Comparison of ENCODE assay signal across 17 cellular contexts in the genomic region with DNA sequence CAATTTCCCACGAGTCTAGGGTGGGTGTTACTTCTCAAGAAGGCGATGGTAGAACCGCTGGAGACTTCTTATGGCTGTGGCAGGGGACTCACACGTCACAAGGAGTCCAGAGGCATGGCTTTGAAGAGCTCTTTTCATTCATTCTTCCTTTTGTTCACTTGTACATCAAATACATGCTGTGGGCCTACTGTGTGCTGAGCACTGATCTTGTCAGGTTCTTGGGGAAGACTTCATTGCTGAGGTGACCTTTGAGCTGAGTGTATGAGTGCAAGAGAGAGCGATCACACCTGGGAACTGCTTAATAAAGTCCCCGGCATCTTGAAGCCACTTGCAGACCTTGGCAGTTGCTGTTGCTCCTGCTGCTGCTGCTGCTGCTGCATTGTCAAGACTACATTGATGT.
A peak's percentile ranks its signal among the peaks of the same experiment; 100 is the strongest.
DNase-seq lines count a peak whose midpoint lies in the region; ATAC-seq and TF ChIP-seq lines count a peak whose summit lies in the region.
"Had no signal": no experiment of that assay in that cellular context is flagged by ENCODE, and none has a peak within 500 bp of the region (broad histone marks: within the 10 kb centered on the region; RNA-seq: fewer than 3 reads in every experiment).

No MANE protein-coding gene starts in this region.

- H3K9me3 Mint-ChIP-seq in MCF 10A (ENCODE audit: unreplicated experiment) = no peaks in the 10 kb centered on the region
- H3K9me3 Mint-ChIP-seq: H9 had no signal

- H3K9ac ChIP-seq in trophoblast cell (ENCODE audit: low read length) = no peak overlapping the region

- peak overlapping the region; percentile 2 for H4K8ac ChIP-seq in trophoblast cell (ENCODE audit: low read depth, low read length)

- ATAC-seq in GM21723 (IDR thresholded peaks at IDR 0.05; ENCODE audit: unreplicated experiment) (no peak), HG03460 (IDR thresholded peaks at IDR 0.05; ENCODE audit: unreplicated experiment) (no peak), HG03354 (IDR thresholded peaks at IDR 0.05; ENCODE audit: poor library complexity, severe bottlenecking, unreplicated experiment) (no peak)
- ATAC-seq: K562 had no signal

- no peaks in the 10 kb centered on the region for H3K27me3 Mint-ChIP-seq in MCF 10A (ENCODE audit: insufficient read depth, unreplicated experiment)

- no peak overlapping the region for H3K4me3 Mint-ChIP-seq in MCF 10A (ENCODE audit: unreplicated experiment)
- H3K4me3 Mint-ChIP-seq: H9 had no signal

- no peak for TF ChIP-seq POLR2A in breast epithelium (IDR thresholded peaks at IDR 0.05)
- no peak for TF ChIP-seq POLR2A in esophagus muscularis mucosa (IDR thresholded peaks at IDR 0.05; ENCODE audit: low read depth)

- H3K79me2 ChIP-seq in trophoblast cell (ENCODE audit: control insufficient read depth, insufficient read depth, low read length, poor library complexity) = peaks cover 2% of the 10 kb centered on the region

- H3K9me3 ChIP-seq in breast epithelium = no peaks in the 10 kb centered on the region
- H3K9me3 ChIP-seq in esophagus muscularis mucosa = no peaks in the 10 kb centered on the region
- no peaks in the 10 kb centered on the region for H3K9me3 ChIP-seq in trophoblast cell (ENCODE audit: insufficient read depth, low read depth, low read length)
- H3K9me3 ChIP-seq: SJSA1 had no signal

- peak overlapping the region; percentile 69 for H4K91ac ChIP-seq in trophoblast cell (ENCODE audit: low read depth, low read length)

- CTCF ChIA-PET in MCF 10A (lab: Yijun Ruan, JAX) = interaction anchor here (0.6 to 2.1 kb wide), 5 partner anchors 10 to 1382 kb away, joined by 3 to 19 read pairs (median 3); no protein-coding TSS in a partner anchor

- H3K18ac ChIP-seq in trophoblast cell (ENCODE audit: low read length) = peak overlapping the region; percentile 15

- H3K4me2 ChIP-seq in trophoblast cell (ENCODE audit: low read length) = no peak overlapping the region

- no peaks in the 10 kb centered on the region for H3K27me3 ChIP-seq in breast epithelium
- peaks cover 0 to 28% (median 0%) of the 10 kb centered on the region in 4 donors for H3K27me3 ChIP-seq in esophagus muscularis mucosa
- H3K27me3 ChIP-seq in trophoblast cell (ENCODE audit: insufficient read depth, low read length) = no peaks in the 10 kb centered on the region
- H3K27me3 ChIP-seq: SJSA1 had no signal

- H4K12ac ChIP-seq in trophoblast cell (ENCODE audit: low read depth, low read length) = no peak overlapping the region

- H3K4ac ChIP-seq in trophoblast cell (ENCODE audit: low read depth, low read length) = peak overlapping the region; percentile 0

- no peak overlapping the region for H3K4me3 ChIP-seq in breast epithelium
- H3K4me3 ChIP-seq in esophagus muscularis mucosa = no peak overlapping the region
- no peak overlapping the region for H3K4me3 ChIP-seq in trophoblast cell (ENCODE audit: low read depth, low read length)
- H3K4me3 ChIP-seq: K562, SJSA1 had no signal

- 83% methylated on average over 6 of the region's 6 CpGs for WGBS in esophagus muscularis mucosa
- no CpG with 5 or more reads among the region's 6 CpGs for WGBS in trophoblast cell (ENCODE audit: extremely low coverage, insufficient coverage, insufficient read length)

- POLR2A ChIA-PET in MCF 10A (lab: Yijun Ruan, JAX) = interaction anchor here (0.6 to 2.7 kb wide), 8 partner anchors 10 to 1442 kb away, joined by 3 to 12 read pairs (median 4); no protein-coding TSS in a partner anchor

- TF ChIP-seq CTCF in MCF 10A (IDR thresholded peaks at IDR 0.05; ENCODE audit: unreplicated experiment) (no peak), breast epithelium (IDR thresholded peaks at IDR 0.05) (no peak), esophagus muscularis mucosa (IDR thresholded peaks at IDR 0.05) (no peak)

- peak overlapping the region; percentile 21 for H2AK5ac ChIP-seq in trophoblast cell (ENCODE audit: low read length)

- H3K4me1 ChIP-seq in breast epithelium (peaks cover 0 to 10% of the 10 kb centered on the region in 2 donors), esophagus muscularis mucosa (peaks cover 0 to 14% (median 13%) of the 10 kb centered on the region in 4 donors), trophoblast cell (ENCODE audit: control insufficient read depth in 1 of 2, insufficient read depth in 2 of 2, low read length in 2 of 2) (peaks cover 24 to 28% of the 10 kb centered on the region in 2 experiments)

- intact Hi-C loops in MCF 10A (cut with micrococcal nuclease) (no loop called here), breast epithelium (cut with DNase I; ENCODE audit: low total_unique reads) (no loop called here), esophagus muscularis mucosa (cut with DNase I) (no loop called here)

- peak overlapping the region; percentile 47 for H2BK12ac ChIP-seq in trophoblast cell (ENCODE audit: low read length)

- TF ChIP-seq EP300 in esophagus muscularis mucosa (IDR thresholded peaks at IDR 0.05) = no peak

- peaks cover 32% of the 10 kb centered on the region for H3K4me1 Mint-ChIP-seq in MCF 10A (ENCODE audit: insufficient read depth, unreplicated experiment)

- H3K27ac ChIP-seq in breast epithelium (peak overlapping the region in 1 of 2 donors; percentile 73), esophagus muscularis mucosa (replicated peaks in 1 of 4) (no peak overlapping the region), trophoblast cell (ENCODE audit: low read depth, low read length) (peak overlapping the region; percentile 64)
- H3K27ac ChIP-seq: 22Rv1, C4-2B, SJSA1 had no signal

- peak overlapping the region; percentile 73 for H3K27ac Mint-ChIP-seq in MCF 10A (ENCODE audit: low read depth, unreplicated experiment)
- H3K27ac Mint-ChIP-seq: H9 had no signal

- H3K14ac ChIP-seq in trophoblast cell (ENCODE audit: low read length) = peak overlapping the region; percentile 76

- peak overlapping the region; percentile 95 for H2BK120ac ChIP-seq in trophoblast cell (ENCODE audit: insufficient read depth, low read length, poor library complexity)

- no TSS peak for BruUV-seq in MCF 10A (replicated peaks; lab: Mats Ljungman, UMichigan)

- H3K79me1 ChIP-seq in trophoblast cell (ENCODE audit: low read length) = peaks cover 20% of the 10 kb centered on the region

- H3K36me3 ChIP-seq in breast epithelium (no peaks in the 10 kb centered on the region), esophagus muscularis mucosa (no peaks in the 10 kb centered on the region), trophoblast cell (ENCODE audit: control insufficient read depth in 1 of 2, insufficient read depth in 2 of 2, low read length in 2 of 2) (no peaks in the 10 kb centered on the region)
- H3K36me3 ChIP-seq: SJSA1 had no signal

- H3K23ac ChIP-seq in trophoblast cell (ENCODE audit: low read length) = no peak overlapping the region

- DNase-seq in MCF 10A (ENCODE audit: unreplicated experiment) (no peak), breast epithelium (ENCODE audit: low spot score in 2 of 2) (no peak), esophagus muscularis mucosa (ENCODE audit: extremely low spot score) (peak; percentile 60), trophoblast cell (peak in 1 of 2 donors; percentile 10)
- no peak for DNase-seq in stimulated activated CD8-positive, alpha-beta memory T cell treated with anti-CD3 and anti-CD28 coated beads, Interleukin-4, amount 100 ng/mL, for 48 hours
- DNase-seq: AML-193, NCI-H1694 treated with DMSO at 0.1 percent for 48 hours, NCI-H510A, NCI-H774 had no signal

- H2BK5ac ChIP-seq in trophoblast cell (ENCODE audit: low read depth, low read length, poor library complexity) = peak overlapping the region; percentile 18

- H2AFZ ChIP-seq in trophoblast cell (ENCODE audit: insufficient read depth, low read length, poor library complexity) = no peak overlapping the region

- H3K36me3 Mint-ChIP-seq in MCF 10A (ENCODE audit: insufficient read depth, unreplicated experiment) = no peaks in the 10 kb centered on the region
